Comparison of ENCODE assay signal across 1 cellular context in the genomic region with DNA sequence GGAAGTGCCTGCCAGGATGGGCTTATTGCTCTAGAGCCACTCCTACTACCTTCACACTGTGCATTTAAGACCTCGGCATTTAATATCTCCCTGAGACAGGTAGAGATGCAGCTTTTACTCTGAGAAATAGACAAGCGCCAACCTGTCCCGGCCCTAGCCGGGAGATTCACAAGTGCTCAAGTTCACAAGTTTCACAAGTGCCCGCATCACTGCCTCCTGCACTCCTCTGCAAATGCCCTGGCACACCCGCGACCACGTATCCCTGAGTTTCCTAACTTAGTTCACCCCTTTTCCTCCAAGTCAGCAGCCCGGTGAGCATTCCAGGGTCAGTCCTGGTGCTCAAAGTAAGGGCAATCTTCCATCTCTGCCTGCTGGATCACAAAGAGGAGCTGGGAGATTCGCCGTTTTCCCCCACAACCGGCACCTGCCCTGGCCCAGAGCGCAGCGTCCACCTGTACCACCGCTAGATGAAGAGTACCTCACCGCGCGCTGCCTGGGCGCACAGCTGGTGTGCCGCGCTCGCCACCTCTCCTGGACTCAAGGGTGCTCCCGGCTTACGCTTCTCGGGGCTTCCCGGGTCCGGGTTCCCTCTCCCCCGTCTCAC.
TF ChIP-seq lines count a peak whose summit lies in the region.

No MANE protein-coding gene starts in this region.

TF ChIP-seq in HepG2, 621 proteins besides CTCF, POLR2A, EP300 and RAD21:
- TF ChIP-seq ZNF3 (CRISPR knock-in tag; IDR thresholded peaks at IDR 0.05) (no peak), ZNF431 (CRISPR knock-in tag; IDR thresholded peaks at IDR 0.05; ENCODE audit: borderline replicate concordance, low read depth) (no peak), CENPT (CRISPR knock-in tag; IDR thresholded peaks at IDR 0.05; ENCODE audit: low read depth) (no peak), ZSCAN25 (CRISPR knock-in tag; IDR thresholded peaks at IDR 0.05) (no peak), ZNF547 (CRISPR knock-in tag; IDR thresholded peaks at IDR 0.05) (no peak), ZNF747 (CRISPR knock-in tag; IDR thresholded peaks at IDR 0.05; ENCODE audit: borderline replicate concordance) (no peak), HNF4G (IDR thresholded peaks at IDR 0.05; ENCODE audit: borderline replicate concordance, low read depth, low read length) (no peak), HNF4G (CRISPR knock-in tag; IDR thresholded peaks at IDR 0.05; ENCODE audit: borderline replicate concordance, low read depth) (no peak), TAF15 (IDR thresholded peaks at IDR 0.05; ENCODE audit: low read depth, low read length, poor library complexity, severe bottlenecking) (no peak), ZNF205 (CRISPR knock-in tag; IDR thresholded peaks at IDR 0.05) (no peak), ELF3 (CRISPR knock-in tag; IDR thresholded peaks at IDR 0.05) (no peak), TEAD2 (CRISPR knock-in tag; IDR thresholded peaks at IDR 0.05) (no peak), JDP2 (CRISPR knock-in tag; IDR thresholded peaks at IDR 0.05; ENCODE audit: borderline replicate concordance) (no peak)
- TF ChIP-seq, protein P1, sequence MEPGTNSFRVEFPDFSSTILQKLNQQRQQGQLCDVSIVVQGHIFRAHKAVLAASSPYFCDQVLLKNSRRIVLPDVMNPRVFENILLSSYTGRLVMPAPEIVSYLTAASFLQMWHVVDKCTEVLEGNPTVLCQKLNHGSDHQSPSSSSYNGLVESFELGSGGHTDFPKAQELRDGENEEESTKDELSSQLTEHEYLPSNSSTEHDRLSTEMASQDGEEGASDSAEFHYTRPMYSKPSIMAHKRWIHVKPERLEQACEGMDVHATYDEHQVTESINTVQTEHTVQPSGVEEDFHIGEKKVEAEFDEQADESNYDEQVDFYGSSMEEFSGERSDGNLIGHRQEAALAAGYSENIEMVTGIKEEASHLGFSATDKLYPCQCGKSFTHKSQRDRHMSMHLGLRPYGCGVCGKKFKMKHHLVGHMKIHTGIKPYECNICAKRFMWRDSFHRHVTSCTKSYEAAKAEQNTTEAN (CRISPR knock-in tag; conservative IDR thresholded peaks at IDR 0.05) = no peak
- TF ChIP-seq, protein P2, sequence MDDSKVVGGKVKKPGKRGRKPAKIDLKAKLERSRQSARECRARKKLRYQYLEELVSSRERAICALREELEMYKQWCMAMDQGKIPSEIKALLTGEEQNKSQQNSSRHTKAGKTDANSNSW (CRISPR knock-in tag; IDR thresholded peaks at IDR 0.05; ENCODE audit: borderline replicate concordance) = no peak
- TF ChIP-seq, protein P3, sequence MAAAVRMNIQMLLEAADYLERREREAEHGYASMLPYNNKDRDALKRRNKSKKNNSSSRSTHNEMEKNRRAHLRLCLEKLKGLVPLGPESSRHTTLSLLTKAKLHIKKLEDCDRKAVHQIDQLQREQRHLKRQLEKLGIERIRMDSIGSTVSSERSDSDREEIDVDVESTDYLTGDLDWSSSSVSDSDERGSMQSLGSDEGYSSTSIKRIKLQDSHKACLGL (CRISPR knock-in tag; IDR thresholded peaks at IDR 0.05) = no peak
- TF ChIP-seq, protein P4, sequence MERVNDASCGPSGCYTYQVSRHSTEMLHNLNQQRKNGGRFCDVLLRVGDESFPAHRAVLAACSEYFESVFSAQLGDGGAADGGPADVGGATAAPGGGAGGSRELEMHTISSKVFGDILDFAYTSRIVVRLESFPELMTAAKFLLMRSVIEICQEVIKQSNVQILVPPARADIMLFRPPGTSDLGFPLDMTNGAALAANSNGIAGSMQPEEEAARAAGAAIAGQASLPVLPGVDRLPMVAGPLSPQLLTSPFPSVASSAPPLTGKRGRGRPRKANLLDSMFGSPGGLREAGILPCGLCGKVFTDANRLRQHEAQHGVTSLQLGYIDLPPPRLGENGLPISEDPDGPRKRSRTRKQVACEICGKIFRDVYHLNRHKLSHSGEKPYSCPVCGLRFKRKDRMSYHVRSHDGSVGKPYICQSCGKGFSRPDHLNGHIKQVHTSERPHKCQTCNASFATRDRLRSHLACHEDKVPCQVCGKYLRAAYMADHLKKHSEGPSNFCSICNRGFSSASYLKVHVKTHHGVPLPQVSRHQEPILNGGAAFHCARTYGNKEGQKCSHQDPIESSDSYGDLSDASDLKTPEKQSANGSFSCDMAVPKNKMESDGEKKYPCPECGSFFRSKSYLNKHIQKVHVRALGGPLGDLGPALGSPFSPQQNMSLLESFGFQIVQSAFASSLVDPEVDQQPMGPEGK (CRISPR knock-in tag; IDR thresholded peaks at IDR 0.05) = no peak
- TF ChIP-seq, protein P5, sequence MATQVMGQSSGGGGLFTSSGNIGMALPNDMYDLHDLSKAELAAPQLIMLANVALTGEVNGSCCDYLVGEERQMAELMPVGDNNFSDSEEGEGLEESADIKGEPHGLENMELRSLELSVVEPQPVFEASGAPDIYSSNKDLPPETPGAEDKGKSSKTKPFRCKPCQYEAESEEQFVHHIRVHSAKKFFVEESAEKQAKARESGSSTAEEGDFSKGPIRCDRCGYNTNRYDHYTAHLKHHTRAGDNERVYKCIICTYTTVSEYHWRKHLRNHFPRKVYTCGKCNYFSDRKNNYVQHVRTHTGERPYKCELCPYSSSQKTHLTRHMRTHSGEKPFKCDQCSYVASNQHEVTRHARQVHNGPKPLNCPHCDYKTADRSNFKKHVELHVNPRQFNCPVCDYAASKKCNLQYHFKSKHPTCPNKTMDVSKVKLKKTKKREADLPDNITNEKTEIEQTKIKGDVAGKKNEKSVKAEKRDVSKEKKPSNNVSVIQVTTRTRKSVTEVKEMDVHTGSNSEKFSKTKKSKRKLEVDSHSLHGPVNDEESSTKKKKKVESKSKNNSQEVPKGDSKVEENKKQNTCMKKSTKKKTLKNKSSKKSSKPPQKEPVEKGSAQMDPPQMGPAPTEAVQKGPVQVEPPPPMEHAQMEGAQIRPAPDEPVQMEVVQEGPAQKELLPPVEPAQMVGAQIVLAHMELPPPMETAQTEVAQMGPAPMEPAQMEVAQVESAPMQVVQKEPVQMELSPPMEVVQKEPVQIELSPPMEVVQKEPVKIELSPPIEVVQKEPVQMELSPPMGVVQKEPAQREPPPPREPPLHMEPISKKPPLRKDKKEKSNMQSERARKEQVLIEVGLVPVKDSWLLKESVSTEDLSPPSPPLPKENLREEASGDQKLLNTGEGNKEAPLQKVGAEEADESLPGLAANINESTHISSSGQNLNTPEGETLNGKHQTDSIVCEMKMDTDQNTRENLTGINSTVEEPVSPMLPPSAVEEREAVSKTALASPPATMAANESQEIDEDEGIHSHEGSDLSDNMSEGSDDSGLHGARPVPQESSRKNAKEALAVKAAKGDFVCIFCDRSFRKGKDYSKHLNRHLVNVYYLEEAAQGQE (IDR thresholded peaks at IDR 0.05; ENCODE audit: borderline replicate concordance in 1 of 2, low read depth in 1 of 2, low read length in 2 of 2) = no peak
